In genomic region chr6:130041594-130041993, GRCh38 we compare ENCODE assay signal across 27 cellular contexts. TPM values are rescaled to one million over a fixed set of nuclear protein-coding genes. Genes with fewer than 3 reads are reported as not detected.
DNase-seq lines count a peak whose midpoint lies in the region; ATAC-seq, FAIRE-seq and TF ChIP-seq lines count a peak whose summit lies in the region.
"Had no signal": no experiment of that assay in that cellular context is flagged by ENCODE, and none has a peak within 500 bp of the region (broad histone marks: within the 10 kb centered on the region; RNA-seq: fewer than 3 reads in every experiment).

No MANE protein-coding gene starts in this region.

- peaks cover 34% of the 10 kb centered on the region for H3K4me1 Mint-ChIP-seq in activated CD8-positive, alpha-beta T cell treated with anti-CD3 and anti-CD28 coated beads, Interleukin-2, amount 10 ng/mL, durations not matched to agents 7 days and 5 days (ENCODE audit: low read depth)
- peaks cover 32% of the 10 kb centered on the region for H3K4me1 Mint-ChIP-seq in activated CD8-positive, alpha-beta T cell treated with anti-CD3 and anti-CD28 coated beads for 36 hours (ENCODE audit: low read depth)

- POLR2A ChIA-PET in activated CD8-positive, alpha-beta T cell treated with anti-CD3 and anti-CD28 coated beads, Interleukin-2, amount 10 ng/mL, durations not matched to agents 7 days and 5 days (lab: Charles Lee), result interaction anchor here (1.3 kb wide), 1 partner anchor 13 kb away, joined by 3 read pairs; no protein-coding TSS in a partner anchor
- POLR2A ChIA-PET in activated CD8-positive, alpha-beta T cell treated with anti-CD3 and anti-CD28 coated beads for 36 hours (lab: Charles Lee), result interaction anchor here (1.5 kb wide), 1 partner anchor 11 kb away, joined by 3 read pairs; no protein-coding TSS in a partner anchor
- POLR2A ChIA-PET in GM12878 (lab: Charles Lee), result interaction anchor here (0.9 to 1.4 kb wide), 2 partner anchors 10 to 18 kb away, joined by 4 read pairs; no protein-coding TSS in a partner anchor

- SMC1A ChIA-PET in GM12878 (lab: Charles Lee; ENCODE audit: uncharacterized antibody, unreplicated experiment), result interaction anchor here (0.7 to 2.6 kb wide), 4 partner anchors 9 to 240 kb away, joined by 3 to 8 read pairs (median 4); no protein-coding TSS in a partner anchor

- TF ChIP-seq EP300 in GM12878 (IDR thresholded peaks at IDR 0.05; ENCODE audit: borderline replicate concordance in 1 of 2, control insufficient read depth in 1 of 2, low read depth in 2 of 2, low read length in 2 of 2), result no peak

- H3K79me2 ChIP-seq in GM12878 (ENCODE audit: control insufficient read depth, insufficient read depth, low read length), result no peaks in the 10 kb centered on the region

- H2AFZ ChIP-seq in GM12878 (ENCODE audit: control insufficient read depth, low read depth, low read length), result peak overlapping the region; percentile 62

- peaks cover 46% of the 10 kb centered on the region for H3K36me3 Mint-ChIP-seq in activated CD8-positive, alpha-beta T cell treated with anti-CD3 and anti-CD28 coated beads, Interleukin-2, amount 10 ng/mL, durations not matched to agents 7 days and 5 days (ENCODE audit: low read depth)
- H3K36me3 Mint-ChIP-seq in activated CD8-positive, alpha-beta T cell treated with anti-CD3 and anti-CD28 coated beads for 36 hours (ENCODE audit: low read depth), result peaks cover 15% of the 10 kb centered on the region

- no peak overlapping the region; the same call in 1 of the 2 replicates for H3K9ac ChIP-seq in GM12878 (ENCODE audit: control insufficient read depth, insufficient read depth, low read length)

- H3K27ac ChIP-seq in GM12878 (ENCODE audit: control insufficient read depth, insufficient read depth), result peak overlapping the region; percentile 31; the same call in 1 of the 2 replicates
- H3K27ac ChIP-seq: A549, ascending aorta, heart right ventricle, skin epidermis, stomach, thyroid gland, vagina had no signal

- H3K4me1 ChIP-seq in GM12878 (ENCODE audit: control insufficient read depth, insufficient read depth, low read length), result peaks cover 3% of the 10 kb centered on the region
- H3K4me1 ChIP-seq: A549, ascending aorta, heart right ventricle, thyroid gland, vagina had no signal

- BruUV-seq in GM12878 (replicated peaks; lab: Mats Ljungman, UMichigan), result no TSS peak

- no peaks in the 10 kb centered on the region for H4K20me1 ChIP-seq in GM12878 (ENCODE audit: control insufficient read depth, insufficient read depth)

- peak; percentile 33 for ATAC-seq in activated CD8-positive, alpha-beta T cell treated with anti-CD3 and anti-CD28 coated beads, Interleukin-2, amount 10 ng/mL, durations not matched to agents 7 days and 5 days
- ATAC-seq in activated CD8-positive, alpha-beta T cell treated with anti-CD3 and anti-CD28 coated beads for 36 hours, result no peak
- ATAC-seq in GM18909 (IDR thresholded peaks at IDR 0.05; ENCODE audit: poor library complexity, unreplicated experiment) (peak; percentile 45), GM21825 (IDR thresholded peaks at IDR 0.05; ENCODE audit: unreplicated experiment) (peak; percentile 54), GM12878 (peak; percentile 42)
- ATAC-seq: A549; activated CD4-positive, CD25-positive, alpha-beta regulatory T cell treated with anti-CD3 and anti-CD28 coated beads, Interleukin-2, amount 50 U/mL, for 24 hours; heart right ventricle; left ventricle myocardium superior had no signal

- DNase-seq in activated CD8-positive, alpha-beta T cell treated with anti-CD3 and anti-CD28 coated beads, Interleukin-2, amount 10 ng/mL, durations not matched to agents 7 days and 5 days, result no peak
- no peak for DNase-seq in activated CD8-positive, alpha-beta T cell treated with anti-CD3 and anti-CD28 coated beads for 36 hours
- DNase-seq in GM12878 (ENCODE audit: low read depth, low spot score) (no peak), G401 (ENCODE audit: low spot score) (no peak), RCC 7860 (ENCODE audit: low spot score) (no peak), LoVo (ENCODE audit: low spot score) (no peak)
- DNase-seq: activated gamma-delta T cell; activated T-cell treated with anti-CD3 and anti-CD28 coated beads, Interleukin-2, amount 50 U/mL, for 1 hour; AML-193; heart right ventricle; kidney; left ventricle myocardium superior; NCI-H1092 treated with DMSO at 0.1 percent for 48 hours; NCI-H187; NCI-H2171; stomach; thyroid gland had no signal

- H3K27me3 Mint-ChIP-seq in activated CD8-positive, alpha-beta T cell treated with anti-CD3 and anti-CD28 coated beads, Interleukin-2, amount 10 ng/mL, durations not matched to agents 7 days and 5 days (ENCODE audit: low read depth), result no peaks in the 10 kb centered on the region
- H3K27me3 Mint-ChIP-seq in activated CD8-positive, alpha-beta T cell treated with anti-CD3 and anti-CD28 coated beads for 36 hours, result no peaks in the 10 kb centered on the region
- H3K27me3 Mint-ChIP-seq: CD4-positive, CD25-positive, alpha-beta regulatory T cell had no signal

- H3K9me3 Mint-ChIP-seq in activated CD8-positive, alpha-beta T cell treated with anti-CD3 and anti-CD28 coated beads, Interleukin-2, amount 10 ng/mL, durations not matched to agents 7 days and 5 days (ENCODE audit: insufficient read depth), result no peaks in the 10 kb centered on the region
- H3K9me3 Mint-ChIP-seq in activated CD8-positive, alpha-beta T cell treated with anti-CD3 and anti-CD28 coated beads for 36 hours, result no peaks in the 10 kb centered on the region
- H3K9me3 Mint-ChIP-seq: CD4-positive, CD25-positive, alpha-beta regulatory T cell had no signal

- peak overlapping the region; percentile 22 for H3K27ac Mint-ChIP-seq in activated CD8-positive, alpha-beta T cell treated with anti-CD3 and anti-CD28 coated beads, Interleukin-2, amount 10 ng/mL, durations not matched to agents 7 days and 5 days
- no peak overlapping the region for H3K27ac Mint-ChIP-seq in activated CD8-positive, alpha-beta T cell treated with anti-CD3 and anti-CD28 coated beads for 36 hours

- CTCF ChIA-PET in activated CD8-positive, alpha-beta T cell treated with anti-CD3 and anti-CD28 coated beads, Interleukin-2, amount 10 ng/mL, durations not matched to agents 7 days and 5 days (lab: Charles Lee), result interaction anchor here (0.9 to 4.9 kb wide), 5 partner anchors 8 to 241 kb away, joined by 4 to 23 read pairs (median 8); no protein-coding TSS in a partner anchor
- CTCF ChIA-PET in activated CD8-positive, alpha-beta T cell treated with anti-CD3 and anti-CD28 coated beads for 36 hours (lab: Charles Lee), result interaction anchor here (1.2 to 1.4 kb wide), 2 partner anchors 14 to 21 kb away, joined by 3 read pairs; no protein-coding TSS in a partner anchor
- CTCF ChIA-PET in GM12878 (lab: Yijun Ruan, JAX), result interaction anchor here (0.6 to 1.2 kb wide), 3 partner anchors 72 to 241 kb away, joined by 3 to 4 read pairs (median 3); no protein-coding TSS in a partner anchor

- H3K4me3 Mint-ChIP-seq in activated CD8-positive, alpha-beta T cell treated with anti-CD3 and anti-CD28 coated beads, Interleukin-2, amount 10 ng/mL, durations not matched to agents 7 days and 5 days, result no peak overlapping the region
- no peak overlapping the region for H3K4me3 Mint-ChIP-seq in activated CD8-positive, alpha-beta T cell treated with anti-CD3 and anti-CD28 coated beads for 36 hours

- H3K36me3 ChIP-seq in GM12878 (ENCODE audit: control insufficient read depth in 2 of 2, insufficient read depth in 2 of 2, low read length in 1 of 2), result no peaks in the 10 kb centered on the region; a peak in 2 of 4 replicates
- H3K36me3 ChIP-seq: ascending aorta, HAP-1, heart right ventricle, thyroid gland, vagina had no signal

- RAD21 ChIA-PET in GM12878 (lab: Charles Lee; ENCODE audit: unreplicated experiment), result interaction anchor here (1.6 kb wide), 1 partner anchor 253 kb away, joined by 4 read pairs; no protein-coding TSS in a partner anchor

- TF ChIP-seq RAD21 in GM12878 (IDR thresholded peaks at IDR 0.05; ENCODE audit: insufficient read depth, low read depth, low read length), result no peak

- in situ Hi-C loops in GM12878 (cut with MboI), result no loop called here
- in situ Hi-C loops in G401 (cut with HindIII; ENCODE audit: low sequenced_read_pairs), result no loop called here

- peak overlapping the region; percentile 7; the same call in 1 of the 2 replicates for H3K4me2 ChIP-seq in GM12878 (ENCODE audit: control insufficient read depth, insufficient read depth)
- H3K4me2 ChIP-seq: A549 had no signal

- TF ChIP-seq CTCF in activated CD8-positive, alpha-beta T cell treated with anti-CD3 and anti-CD28 coated beads for 36 hours (IDR thresholded peaks at IDR 0.05), result no peak
- no peak for TF ChIP-seq CTCF in GM12878 (IDR thresholded peaks at IDR 0.05 in 2 of 3, conservative IDR thresholded peaks at IDR 0.05 in 1 of 3; ENCODE audit: control insufficient read depth in 2 of 3, extremely low read depth in 1 of 3, insufficient read depth in 1 of 3, low read depth in 3 of 3, low read length in 3 of 3)

- H3K4me3 ChIP-seq in GM12878, result no peak overlapping the region
- H3K4me3 ChIP-seq: A549, ascending aorta, HAP-1, heart right ventricle, skin epidermis, stomach, thyroid gland, vagina had no signal

- FAIRE-seq in GM12878 (lab: Jason Lieb, UNC), result peak; percentile 66
- FAIRE-seq in RCC 7860 (lab: Jason Lieb, UNC), result no peak
- FAIRE-seq: A549, frontal cortex, kidney had no signal

- H3K27me3 ChIP-seq in GM12878 (replicated peaks in 1 of 2; ENCODE audit: control insufficient read depth in 2 of 2, insufficient read depth in 2 of 2, low read length in 1 of 2), result no peaks in the 10 kb centered on the region
- H3K27me3 ChIP-seq: ascending aorta, heart right ventricle, stomach, thyroid gland, vagina had no signal

- TF ChIP-seq POLR2A in GM12878 (IDR thresholded peaks at IDR 0.05; ENCODE audit: low read depth, low read length), result no peak

- no peaks in the 10 kb centered on the region for H3K9me3 ChIP-seq in GM12878 (replicated peaks; ENCODE audit: control insufficient read depth, insufficient read depth, low read length)
- H3K9me3 ChIP-seq: A549, ascending aorta, HAP-1, heart right ventricle, stomach, thyroid gland, vagina had no signal

- intact Hi-C loops in activated CD8-positive, alpha-beta T cell treated with anti-CD3 and anti-CD28 coated beads for 36 hours (cut with micrococcal nuclease), result no loop called here
- intact Hi-C loops in GM12878 (cut with micrococcal nuclease; ENCODE audit: unreplicated experiment), result loop anchor here (5.0 to 10.0 kb wide), 2 partner anchors 241 to 803 kb away; no protein-coding TSS in a partner anchor

RNA-seq across cellular contexts. Expression of gene L3MBTL3, which starts 23.2 kb away (rescaled TPM):
- total RNA-seq in activated CD8-positive, alpha-beta T cell treated with anti-CD3 and anti-CD28 coated beads, Interleukin-2, amount 10 ng/mL, durations not matched to agents 7 days and 5 days, result 10 to 100 TPM; 31.7 to 34.0 TPM
- total RNA-seq in activated CD8-positive, alpha-beta T cell treated with anti-CD3 and anti-CD28 coated beads for 36 hours, result 10 to 100 TPM; 13.5 to 14.9 TPM
- total RNA-seq in GM12878 (2013; cell fraction: nucleolus; rRNA removed), result 24.3 and 28.1 TPM in 2 replicates
- 2.9 and 4.2 TPM in 2 replicates for total RNA-seq in GM12878 (2014; rRNA removed)
- 5.3 and 6.5 TPM in 2 replicates for total RNA-seq in GM12878 (2014; rRNA removed; fragmentation: Illumina TruSeq; extraction: Trizol)
- total RNA-seq in GM12878 (2021), result 5.3 and 9.4 TPM in 2 replicates
- 3.7 TPM for polyA plus RNA-seq in GM12878 (2011; ENCODE audit: low read depth)
- 8.8 and 8.9 TPM in 2 replicates for polyA plus RNA-seq in GM12878 (2011; rRNA removed)
- 2.7 and 3.1 TPM in 2 replicates for polyA plus RNA-seq in GM12878 (2011; cell fraction: cytosol; rRNA removed)
- polyA plus RNA-seq in GM12878 (2011; cell fraction: nucleus; rRNA removed), result 10.1 and 16.3 TPM in 2 replicates
- polyA plus RNA-seq in GM12878 (2012), result 3.6 and 5.4 TPM in 2 replicates
- 6.9 and 8.6 TPM in 2 replicates for polyA plus RNA-seq in GM12878 (2014; fragmentation: Illumina TruSeq; extraction: Trizol)
- 1 to 10 TPM; 1.6 to 6.2 TPM for polyA plus RNA-seq in GM12878 (2014; fragmentation: Nextera tagmentation; extraction: Ambion mirVana)
- polyA plus RNA-seq in GM12878 (2014; rRNA removed), result 6.0 and 6.2 TPM in 2 replicates
- polyA plus RNA-seq in GM12878 (2016; fragmentation: Nextera tagmentation; extraction: Ambion mirVana), result 1 to 10 TPM in 1 of 2 experiments, under 1 TPM in 1; 0.71 to 2.0 TPM
- 4.0 and 7.5 TPM in 2 replicates for polyA minus RNA-seq in GM12878 (2011; rRNA and poly(A)+ RNA removed)
- 2.7 and 6.0 TPM in 2 replicates for polyA minus RNA-seq in GM12878 (2011; cell fraction: cytosol; rRNA and poly(A)+ RNA removed)
- polyA minus RNA-seq in GM12878 (2011; cell fraction: nucleus; rRNA and poly(A)+ RNA removed), result 8.3 and 13.3 TPM in 2 replicates
- total RNA-seq in G401 (2014; rRNA removed; shearing (Covaris generic)), result 28.5 and 54.6 TPM in 2 replicates
